ENCODE assay signal across 7 cellular contexts in genomic region chr7:149789101-149789500, GRCh38. TPM values are rescaled to one million over a fixed set of nuclear protein-coding genes. Genes with fewer than 3 reads are reported as not detected.
"Had no signal": no experiment of that assay in that cellular context is flagged by ENCODE, and none has a peak within 500 bp of the region (broad histone marks: within the 10 kb centered on the region; RNA-seq: fewer than 3 reads in every experiment).

No MANE protein-coding gene starts in this region.

- H3K27ac ChIP-seq: GM23248, HL-60 had no signal

- H3K9me3 Mint-ChIP-seq: HFFc6, IgD-negative memory B cell had no signal

- H2AFZ ChIP-seq: GM23248 had no signal

- H3K9ac ChIP-seq: GM23248 had no signal

- H3K27ac Mint-ChIP-seq: HFFc6 had no signal

- DNase-seq: GM23248, H7, HFFc6, KBM-7 had no signal

- H3K4me3 Mint-ChIP-seq: HFFc6, IgD-negative memory B cell had no signal

- H3K36me3 Mint-ChIP-seq: IgD-negative memory B cell had no signal

- H3K4me1 ChIP-seq: HAP-1 had no signal

- H3K4me3 ChIP-seq: GM23248, HAP-1 had no signal

- H3K36me3 ChIP-seq: HAP-1 had no signal

- H3K9me3 ChIP-seq: HAP-1 had no signal

RNA-seq across cellular contexts. Expression of gene ZNF467, which starts 15.7 kb away (rescaled TPM):
- total RNA-seq: GM23248 had no signal
- polyA plus RNA-seq: GM23248, IgD-negative memory B cell had no signal
